ENCODE assay signal across 22 cellular contexts in the genomic region with DNA sequence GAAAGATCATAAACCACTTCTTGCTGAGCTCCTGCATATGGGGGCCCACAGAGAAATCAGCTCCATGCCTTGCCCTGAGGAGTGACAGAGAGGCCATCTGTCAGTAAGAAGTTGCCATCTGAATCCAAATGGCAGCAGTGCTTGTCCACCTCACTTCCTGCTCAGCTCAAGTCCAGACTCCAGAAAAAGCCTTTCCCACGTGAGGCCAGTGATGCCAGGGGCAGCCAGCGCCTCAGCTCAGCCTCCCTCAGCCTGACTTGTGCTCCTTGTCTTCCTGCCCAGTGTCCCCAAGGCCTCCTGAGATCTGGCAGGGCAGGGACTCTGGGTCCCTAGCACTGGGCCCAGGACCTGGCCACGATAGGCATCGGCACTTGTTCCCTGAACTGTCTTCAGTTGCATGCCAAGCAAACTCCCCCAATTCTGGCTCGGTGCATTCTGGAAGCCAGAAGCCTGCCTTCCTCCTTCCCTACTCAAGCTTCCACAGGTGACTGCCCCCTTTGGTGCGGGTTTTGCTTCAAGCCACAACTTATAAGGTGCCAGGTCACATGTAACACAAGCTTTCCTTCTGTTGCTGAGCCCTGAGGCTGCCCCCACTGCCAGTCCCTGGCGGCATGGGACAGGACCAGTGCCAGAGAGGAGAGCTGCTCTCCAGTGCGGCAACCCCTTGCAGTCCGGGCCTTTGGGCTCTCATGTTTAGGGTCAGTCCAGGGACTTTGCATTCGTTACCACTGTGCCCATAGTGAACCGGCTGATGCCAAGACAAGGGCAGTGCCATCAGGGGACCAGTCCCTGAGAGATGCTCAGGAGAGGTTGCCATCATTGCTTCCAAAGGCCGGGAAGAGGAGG.
"Had no signal": no experiment of that assay in that cellular context is flagged by ENCODE, and none has a peak within 500 bp of the region (broad histone marks: within the 10 kb centered on the region; RNA-seq: fewer than 3 reads in every experiment).

No MANE protein-coding gene starts in this region.

- H3K36me3 Mint-ChIP-seq: activated naive CD8-positive, alpha-beta T cell treated with anti-CD3 and anti-CD28 coated beads for 36 hours; naive B cell; WTC11 had no signal

- H3K4me3 ChIP-seq: cardiac muscle cell, heart left ventricle, ovary, prostate gland, transverse colon had no signal

- H3K27ac ChIP-seq: cardiac muscle cell, heart left ventricle, ovary, prostate gland, transverse colon had no signal

- H3K4me3 Mint-ChIP-seq: activated naive CD8-positive, alpha-beta T cell treated with anti-CD3 and anti-CD28 coated beads for 36 hours; activated T-cell treated with anti-CD3 and anti-CD28 coated beads, Interleukin-2, amount 50 U/mL, for 4 hours; naive B cell; stimulated activated naive CD8-positive, alpha-beta T cell treated with anti-CD3 and anti-CD28 coated beads, Interleukin-15, amount 100 ng/mL, for 72 hours; T-helper 1 cell treated with Interleukin-12 subunit alpha and Interleukin-12 subunit beta and Interleukin-4 antibody, amounts not matched to agents 30 μg/mL and 1 μg/mL, for 36 hours; WTC11 had no signal

- H3K9me3 ChIP-seq: heart left ventricle, ovary, prostate gland, transverse colon had no signal

- DNase-seq: activated CD8-positive, alpha-beta memory T cell treated with anti-CD3 and anti-CD28 coated beads for 24 hours; activated CD8-positive, alpha-beta memory T cell treated with anti-CD3 and anti-CD28 coated beads, Interleukin-2, amount 50 U/mL, for 4 hours; activated naive CD4-positive, alpha-beta T cell treated with Interleukin-2 at 50 U/mL for 16 hours; activated naive CD8-positive, alpha-beta T cell treated with anti-CD3 and anti-CD28 coated beads for 36 hours; activated T-cell treated with anti-CD3 and anti-CD28 coated beads, Interleukin-2, amount 50 U/mL, for 4 hours; effector memory CD4-positive, alpha-beta T cell; heart left ventricle; left colon; mesendoderm; naive B cell; ovary; stimulated activated CD4-positive, alpha-beta T cell treated with anti-CD3 and anti-CD28 coated beads, Interleukin-12 subunit alpha, Interleukin-12 subunit beta, amount 100 ng/mL, for 4 hours; stimulated activated CD4-positive, alpha-beta T cell treated with anti-CD3 and anti-CD28 coated beads, Interleukin-4, amount 100 ng/mL, for 4 hours; stimulated activated naive CD8-positive, alpha-beta T cell treated with anti-CD3 and anti-CD28 coated beads, Interleukin-15, amount 100 ng/mL, for 72 hours; T1000; transverse colon had no signal

- H3K4me1 ChIP-seq: prostate gland, transverse colon had no signal

- H3K4me1 Mint-ChIP-seq: activated naive CD8-positive, alpha-beta T cell treated with anti-CD3 and anti-CD28 coated beads for 36 hours; stimulated activated naive CD8-positive, alpha-beta T cell treated with anti-CD3 and anti-CD28 coated beads, Interleukin-15, amount 100 ng/mL, for 72 hours had no signal

- H3K9me3 Mint-ChIP-seq: activated naive CD8-positive, alpha-beta T cell treated with anti-CD3 and anti-CD28 coated beads for 36 hours; activated T-cell treated with anti-CD3 and anti-CD28 coated beads, Interleukin-2, amount 50 U/mL, for 4 hours; activated T-helper 2 cell treated with anti-CD3 and anti-CD28 coated beads, Interferon-gamma antibody, Interleukin-2, Interleukin-4, amounts not matched to agents 10 μg/mL and 5 μg/mL and 100 μg/mL, durations not matched to agents 14 hours and 24 hours and 36 hours; stimulated activated naive CD8-positive, alpha-beta T cell treated with anti-CD3 and anti-CD28 coated beads, Interleukin-15, amount 100 ng/mL, for 72 hours; T-helper 1 cell treated with Interleukin-12 subunit alpha and Interleukin-12 subunit beta and Interleukin-4 antibody, amounts not matched to agents 30 μg/mL and 1 μg/mL, for 36 hours; WTC11 had no signal

- H3K27me3 ChIP-seq: cardiac muscle cell, ovary had no signal

- H3K27ac Mint-ChIP-seq: activated naive CD8-positive, alpha-beta T cell treated with anti-CD3 and anti-CD28 coated beads for 36 hours; activated T-helper 2 cell treated with anti-CD3 and anti-CD28 coated beads, Interferon-gamma antibody, Interleukin-2, Interleukin-4, amounts not matched to agents 10 μg/mL and 5 μg/mL and 100 μg/mL, durations not matched to agents 14 hours and 24 hours and 36 hours; naive B cell; stimulated activated naive CD8-positive, alpha-beta T cell treated with anti-CD3 and anti-CD28 coated beads, Interleukin-15, amount 100 ng/mL, for 72 hours; T-helper 1 cell treated with Interleukin-12 subunit alpha and Interleukin-12 subunit beta and Interleukin-4 antibody, amounts not matched to agents 30 μg/mL and 1 μg/mL, for 36 hours; WTC11 had no signal

- ATAC-seq: heart left ventricle; left colon; right cardiac atrium; stimulated activated naive CD8-positive, alpha-beta T cell treated with anti-CD3 and anti-CD28 coated beads, Interleukin-15, amount 100 ng/mL, for 72 hours; WTC11 had no signal

- H3K36me3 ChIP-seq: cardiac muscle cell, heart left ventricle, ovary, prostate gland, transverse colon had no signal
